Comparison of ENCODE assay signal across 3 cellular contexts in genomic region chr2:218585541-218585940, GRCh38.
"Had no signal": no experiment of that assay in that cellular context is flagged by ENCODE, and none has a peak within 500 bp of the region (broad histone marks: within the 10 kb centered on the region; RNA-seq: fewer than 3 reads in every experiment).

No MANE protein-coding gene starts in this region.

- H3K4me3 ChIP-seq: GM12878 had no signal

- DNase-seq: GDM1, GF-D8 had no signal
